In the genomic region with DNA sequence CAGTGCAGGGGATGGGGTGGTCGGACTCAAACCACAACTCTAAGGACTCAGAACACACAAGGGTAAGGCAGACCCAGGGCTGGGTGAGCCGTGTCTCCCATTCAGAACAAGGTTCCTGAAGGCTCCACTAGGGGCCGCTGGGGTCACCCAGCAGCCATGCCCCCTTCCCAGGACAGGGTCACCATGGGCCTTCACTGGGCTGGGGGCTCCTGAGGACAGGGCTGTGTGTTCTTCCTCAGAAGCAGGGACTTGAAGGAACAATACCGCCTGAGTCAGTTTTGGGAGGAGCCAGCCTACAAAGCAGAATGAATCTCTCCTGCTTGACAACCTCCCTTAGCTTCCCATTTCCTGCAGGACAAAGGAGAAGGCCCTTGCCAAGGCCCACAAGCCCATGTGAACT, we compare ENCODE assay signal across 11 cellular contexts. TPM values are rescaled to one million over a fixed set of nuclear protein-coding genes. Genes with fewer than 3 reads are reported as not detected.
A peak's percentile ranks its signal among the peaks of the same experiment; 100 is the strongest.
DNase-seq lines count a peak whose midpoint lies in the region; ATAC-seq and TF ChIP-seq lines count a peak whose summit lies in the region.
"Had no signal": no experiment of that assay in that cellular context is flagged by ENCODE, and none has a peak within 500 bp of the region (broad histone marks: within the 10 kb centered on the region; RNA-seq: fewer than 3 reads in every experiment).

No MANE protein-coding gene starts in this region.

- peaks cover 47% of the 10 kb centered on the region for H3K4me1 ChIP-seq in suprapubic skin

- TF ChIP-seq CTCF in fibroblast of villous mesenchyme (IDR thresholded peaks at IDR 0.05; ENCODE audit: insufficient read depth, low read depth, low read length) (peak; percentile 41), suprapubic skin (IDR thresholded peaks at IDR 0.05) (no peak)

- H3K27ac ChIP-seq in suprapubic skin = peak overlapping the region; percentile 5
- H3K27ac ChIP-seq: RWPE1, sigmoid colon had no signal

- 60% methylated on average over 2 of the region's 4 CpGs for WGBS in suprapubic skin

- TF ChIP-seq POLR2A in suprapubic skin (IDR thresholded peaks at IDR 0.05) = no peak

- peak; percentile 36 for ATAC-seq in Right ventricle myocardium inferior

- no peak for TF ChIP-seq EP300 in suprapubic skin (IDR thresholded peaks at IDR 0.05)

- peaks cover 14% of the 10 kb centered on the region for H3K27me3 ChIP-seq in suprapubic skin

- intact Hi-C loops in Right ventricle myocardium inferior (cut with DNase I) (no loop called here), cardiac septum (cut with DNase I) (no loop called here)

- H3K9me3 ChIP-seq in suprapubic skin = no peaks in the 10 kb centered on the region
- H3K9me3 ChIP-seq: sigmoid colon had no signal

- DNase-seq in Right ventricle myocardium inferior (ENCODE audit: missing footprints) = no peak
- no peak for DNase-seq in cardiac septum (ENCODE audit: low spot score)
- DNase-seq in RPMI8226 = peak; percentile 43
- DNase-seq in fibroblast of villous mesenchyme (ENCODE audit: low read depth) = no peak
- DNase-seq in suprapubic skin (ENCODE audit: low spot score in 2 of 2) = no peak
- DNase-seq in NCI-H2081 treated with DMSO at 0.1 percent for 48 hours (lab: John Stamatoyannopoulos, UW) = no peak
- DNase-seq in glomerular visceral epithelial cell (ENCODE audit: extremely low spot score) = no peak
- no peak for DNase-seq in activated CD8-positive, alpha-beta memory T cell treated with anti-CD3 and anti-CD28 coated beads, Interleukin-2, amount 50 U/mL, for 4 hours
- DNase-seq: sigmoid colon, trophoblast cell had no signal

- H3K36me3 ChIP-seq in suprapubic skin = no peaks in the 10 kb centered on the region
- H3K36me3 ChIP-seq: sigmoid colon had no signal

- H3K4me3 ChIP-seq in fibroblast of villous mesenchyme (ENCODE audit: low read depth, low read length) (no peak overlapping the region), suprapubic skin (no peak overlapping the region)
- H3K4me3 ChIP-seq: sigmoid colon had no signal

RNA-seq across cellular contexts. Expression of gene RIMS3, which starts 15.4 kb away (rescaled TPM):
- total RNA-seq in Right ventricle myocardium inferior = 1.6 TPM
- total RNA-seq in cardiac septum = 0.67 TPM
- total RNA-seq in fibroblast of villous mesenchyme = 0.32 and 0.86 TPM in 2 replicates
- total RNA-seq in suprapubic skin = 1 to 10 TPM; 2.8 to 8.2 (median 4.8) TPM

RNA-seq across cellular contexts. Expression of gene NFYC, which starts 41.4 kb away (rescaled TPM):
- total RNA-seq in Right ventricle myocardium inferior = 62.3 TPM
- 61.7 TPM for total RNA-seq in cardiac septum
- 19.0 TPM in 2 replicates for total RNA-seq in fibroblast of villous mesenchyme
- 100 to 1,000 TPM in 1 of 4 donors, 10 to 100 TPM in 3; 62.9 to 111 (median 83.5) TPM for total RNA-seq in suprapubic skin
